In genomic region chr7:135706038-135706742, GRCh38 we compare ENCODE assay signal across 17 cellular contexts. TPM values are rescaled to one million over a fixed set of nuclear protein-coding genes. Genes with fewer than 3 reads are reported as not detected.
A peak's percentile ranks its signal among the peaks of the same experiment; 100 is the strongest.
DNase-seq lines count a peak whose midpoint lies in the region; ATAC-seq and TF ChIP-seq lines count a peak whose summit lies in the region.
"Had no signal": no experiment of that assay in that cellular context is flagged by ENCODE, and none has a peak within 500 bp of the region (broad histone marks: within the 10 kb centered on the region; RNA-seq: fewer than 3 reads in every experiment).

No MANE protein-coding gene starts in this region.

- H3K27ac ChIP-seq in RWPE1 (peak overlapping the region; percentile 55), gastrocnemius medialis (peak overlapping the region in 3 of 4 donors; percentile 5 to 40 (median 14))

- in situ Hi-C loops in gastrocnemius medialis (cut with MboI; ENCODE audit: low sequenced_read_pairs in 4 of 4), result no loop called here

- TF ChIP-seq CTCF in RWPE1 (conservative IDR thresholded peaks at IDR 0.05; ENCODE audit: low read depth), result no peak
- TF ChIP-seq CTCF in gastrocnemius medialis (IDR thresholded peaks at IDR 0.05 in 4 of 5, conservative IDR thresholded peaks at IDR 0.05 in 1 of 5), result no peak

- H3K9me3 ChIP-seq in gastrocnemius medialis, result no peaks in the 10 kb centered on the region

- intact Hi-C loops in gastrocnemius medialis (cut with DNase I; ENCODE audit: low total_unique reads), result loop anchor here (2.0 kb wide), 1 partner anchor 29 kb away; no protein-coding TSS in a partner anchor

- CTCF ChIA-PET in RWPE1 (lab: Yijun Ruan, JAX), result no interaction called here

- H3K4me1 ChIP-seq in gastrocnemius medialis, result peaks cover 0 to 4% of the 10 kb centered on the region in 2 donors

- DNase-seq in NCI-H69 (lab: John Stamatoyannopoulos, UW), result peak; percentile 80
- DNase-seq in RWPE1 (ENCODE audit: low spot score), result no peak
- DNase-seq in fibroblast of gingiva (ENCODE audit: low read depth), result peak; percentile 26
- DNase-seq in gastrocnemius medialis, result peak; percentile 10 to 53
- DNase-seq in activated T-cell treated with anti-CD3 and anti-CD28 coated beads, Interleukin-2, amount 50 U/mL, for 48 hours, result no peak
- DNase-seq in kidney glomerular epithelial cell (lab: John Stamatoyannopoulos, UW), result no peak
- DNase-seq in T-helper 1 cell, result no peak
- DNase-seq: CD8-positive, alpha-beta T cell; DND-41; GDM1; NCI-H1048; NCI-H1694; NCI-H774 had no signal

- H3K4me3 ChIP-seq in gastrocnemius medialis, result no peak overlapping the region
- H3K4me3 ChIP-seq: GM23338 had no signal

- H3K36me3 ChIP-seq in gastrocnemius medialis, result no peaks in the 10 kb centered on the region

- no peaks in the 10 kb centered on the region for H3K27me3 ChIP-seq in gastrocnemius medialis

- ATAC-seq in gastrocnemius medialis, result peak; percentile 76 to 77
- ATAC-seq: CD8-positive, alpha-beta T cell; GM23338 had no signal

- TF ChIP-seq POLR2A in gastrocnemius medialis (IDR thresholded peaks at IDR 0.05), result no peak

- POLR2A ChIA-PET in RWPE1 (lab: Yijun Ruan, JAX; ENCODE audit: low non-redundant PET), result no interaction called here

RNA-seq across cellular contexts. Expression of gene SLC13A4, which starts 21.8 kb away (rescaled TPM):
- total RNA-seq in gastrocnemius medialis, result not detected
- total RNA-seq: CD8-positive, alpha-beta T cell; HT1080; RPMI7951 had no signal

RNA-seq across cellular contexts. Expression of gene FAM180A, which starts 42.4 kb away (rescaled TPM):
- total RNA-seq in gastrocnemius medialis, result 1 to 10 TPM in 2 of 4 donors, under 1 TPM in 1, not detected in 1; 0.65 to 1.9 (median 1.4) TPM
- total RNA-seq: CD8-positive, alpha-beta T cell; GM23338; HT1080; SK-MEL-5 had no signal

RNA-seq across cellular contexts. Expression of gene STMP1, which starts 43.9 kb away (rescaled TPM):
- 10 to 100 TPM in 3 of 4 donors, 1 to 10 TPM in 1; 7.7 to 19.9 (median 11.8) TPM for total RNA-seq in gastrocnemius medialis

Comparison
In these comparisons a context has a peak if more than half of its experiments do, and no peak if none do; other contexts are left out.
1. DNase-seq: peak in NCI-H69 (single experiment), fibroblast of gingiva (single experiment) and gastrocnemius medialis (2 of 2); none in RWPE1 (single experiment), activated T-cell treated with anti-CD3 and anti-CD28 coated beads, Interleukin-2, amount 50 U/mL, for 48 hours (0 of 2), kidney glomerular epithelial cell (single experiment) and T-helper 1 cell (0 of 5).